In genomic region chr3:66938338-66938963, GRCh38 we compare ENCODE assay signal across 8 cellular contexts. TPM values are rescaled to one million over a fixed set of nuclear protein-coding genes. Genes with fewer than 3 reads are reported as not detected.
DNase-seq lines count a peak whose midpoint lies in the region; ATAC-seq and TF ChIP-seq lines count a peak whose summit lies in the region.

No MANE protein-coding gene starts in this region.

- H3K27me3 Mint-ChIP-seq in MCF 10A (ENCODE audit: insufficient read depth, unreplicated experiment), result peaks cover 94% of the 10 kb centered on the region

- H3F3A ChIP-seq in PC-3 (ENCODE audit: low read length, unreplicated experiment), result no peaks in the 10 kb centered on the region

- no peak overlapping the region for H3K4me2 ChIP-seq in PC-3 (ENCODE audit: low read length)

- DNase-seq in NCI-H187 (lab: John Stamatoyannopoulos, UW), result peak; percentile 0 to 24
- DNase-seq in NCI-H187 treated with DMSO at 0.1 percent for 48 hours (lab: John Stamatoyannopoulos, UW), result no peak
- DNase-seq in KG1 (lab: John Stamatoyannopoulos, UW), result peak; percentile 40
- DNase-seq in PC-3, result peak; percentile 55
- DNase-seq in MCF 10A (ENCODE audit: unreplicated experiment), result peak; percentile 69
- peak; percentile 69 for DNase-seq in iris pigment epithelial cell (ENCODE audit: low read depth)
- DNase-seq in stimulated activated effector memory CD8-positive, alpha-beta T cell treated with anti-CD3 and anti-CD28 coated beads, Interleukin-12 subunit alpha, Interleukin-12 subunit beta, amount 100 ng/mL, for 72 hours (ENCODE audit: low spot score in 2 of 2), result peak in 1 of 2 donors; percentile 55

- no peaks in the 10 kb centered on the region for H3K36me3 ChIP-seq in PC-3 (ENCODE audit: low read depth, low read length)

- TF ChIP-seq CTCF in PC-3 (conservative IDR thresholded peaks at IDR 0.05; ENCODE audit: low read depth, low read length) (peak; percentile 54), MCF 10A (IDR thresholded peaks at IDR 0.05; ENCODE audit: unreplicated experiment) (peak; percentile 70)

- no peak overlapping the region for H3K4me3 Mint-ChIP-seq in MCF 10A (ENCODE audit: unreplicated experiment)
- no peak overlapping the region for H3K4me3 Mint-ChIP-seq in stimulated activated effector memory CD8-positive, alpha-beta T cell treated with anti-CD3 and anti-CD28 coated beads, Interleukin-12 subunit alpha, Interleukin-12 subunit beta, amount 100 ng/mL, for 72 hours

- no peaks in the 10 kb centered on the region for H3K79me2 ChIP-seq in PC-3 (ENCODE audit: low read length)

- CTCF ChIA-PET in PC-3 (lab: Charles Lee) (interaction anchor here (0.5 to 1.0 kb wide), 3 partner anchors 12 to 1939 kb away, joined by 3 to 4 read pairs (median 3); no protein-coding TSS in a partner anchor), MCF 10A (lab: Yijun Ruan, JAX) (interaction anchor here (0.6 to 2.3 kb wide), 58 partner anchors 8 to 1972 kb away, joined by 3 to 35 read pairs (median 4); no protein-coding TSS in a partner anchor)

- BruUV-seq in PC-3 (replicated peaks; lab: Mats Ljungman, UMichigan) (no TSS peak), MCF 10A (replicated peaks; lab: Mats Ljungman, UMichigan) (no TSS peak)

- H3K4me1 Mint-ChIP-seq in MCF 10A (ENCODE audit: insufficient read depth, unreplicated experiment), result no peaks in the 10 kb centered on the region
- H3K4me1 Mint-ChIP-seq in stimulated activated effector memory CD8-positive, alpha-beta T cell treated with anti-CD3 and anti-CD28 coated beads, Interleukin-12 subunit alpha, Interleukin-12 subunit beta, amount 100 ng/mL, for 72 hours, result no peaks in the 10 kb centered on the region

- ATAC-seq in GM21447 (IDR thresholded peaks at IDR 0.05; ENCODE audit: unreplicated experiment) (peak; percentile 69), PC-3 (peak; percentile 76)
- ATAC-seq in stimulated activated effector memory CD8-positive, alpha-beta T cell treated with anti-CD3 and anti-CD28 coated beads, Interleukin-12 subunit alpha, Interleukin-12 subunit beta, amount 100 ng/mL, for 72 hours, result peak; percentile 63

- no peak overlapping the region for H3K4me3 ChIP-seq in PC-3 (ENCODE audit: low read length)

- no peak overlapping the region for H3K27ac Mint-ChIP-seq in MCF 10A (ENCODE audit: low read depth, unreplicated experiment)
- no peak overlapping the region for H3K27ac Mint-ChIP-seq in stimulated activated effector memory CD8-positive, alpha-beta T cell treated with anti-CD3 and anti-CD28 coated beads, Interleukin-12 subunit alpha, Interleukin-12 subunit beta, amount 100 ng/mL, for 72 hours

- H3K27me3 ChIP-seq in PC-3 (ENCODE audit: low read length), result no peaks in the 10 kb centered on the region

- intact Hi-C loops in PC-3 (cut with micrococcal nuclease), result loop anchor here (1.0 to 5.0 kb wide), 2 partner anchors 99 to 1939 kb away; no protein-coding TSS in a partner anchor
- intact Hi-C loops in MCF 10A (cut with micrococcal nuclease), result no loop called here

- H3K4me1 ChIP-seq in PC-3 (ENCODE audit: insufficient read depth, low read length), result no peaks in the 10 kb centered on the region

- H3K9ac ChIP-seq in PC-3 (ENCODE audit: low read length), result no peak overlapping the region

- no peaks in the 10 kb centered on the region for H3K9me3 ChIP-seq in PC-3 (ENCODE audit: low read length)

- no peaks in the 10 kb centered on the region for H4K20me1 ChIP-seq in PC-3 (ENCODE audit: low read length)

- no peaks in the 10 kb centered on the region for H3K9me3 Mint-ChIP-seq in MCF 10A (ENCODE audit: unreplicated experiment)
- no peaks in the 10 kb centered on the region for H3K9me3 Mint-ChIP-seq in stimulated activated effector memory CD8-positive, alpha-beta T cell treated with anti-CD3 and anti-CD28 coated beads, Interleukin-12 subunit alpha, Interleukin-12 subunit beta, amount 100 ng/mL, for 72 hours

- no peak overlapping the region for H2AFZ ChIP-seq in PC-3 (ENCODE audit: low read length)

- no peak overlapping the region for H3K27ac ChIP-seq in PC-3 (ENCODE audit: low read length)

- no peaks in the 10 kb centered on the region for H3K36me3 Mint-ChIP-seq in MCF 10A (ENCODE audit: insufficient read depth, unreplicated experiment)
- H3K36me3 Mint-ChIP-seq in stimulated activated effector memory CD8-positive, alpha-beta T cell treated with anti-CD3 and anti-CD28 coated beads, Interleukin-12 subunit alpha, Interleukin-12 subunit beta, amount 100 ng/mL, for 72 hours, result no peaks in the 10 kb centered on the region

- POLR2A ChIA-PET in PC-3 (lab: Charles Lee; ENCODE audit: unreplicated experiment) (no interaction called here), MCF 10A (lab: Yijun Ruan, JAX) (interaction anchor here (0.6 to 0.7 kb wide), 2 partner anchors 9 to 14 kb away, joined by 3 read pairs; no protein-coding TSS in a partner anchor)

- no peaks in the 10 kb centered on the region for H3K9me2 ChIP-seq in PC-3 (replicated peaks; ENCODE audit: low read length)

RNA-seq across cellular contexts. Expression of gene KBTBD8, which starts 59.7 kb away (rescaled TPM):
- total RNA-seq in PC-3 (2014; rRNA removed) (0.29 and 0.91 TPM in 2 replicates), MCF 10A (2022) (1.7 and 4.3 TPM in 2 replicates)
